2 cellular contexts compared by ENCODE assay signal in the genomic region with DNA sequence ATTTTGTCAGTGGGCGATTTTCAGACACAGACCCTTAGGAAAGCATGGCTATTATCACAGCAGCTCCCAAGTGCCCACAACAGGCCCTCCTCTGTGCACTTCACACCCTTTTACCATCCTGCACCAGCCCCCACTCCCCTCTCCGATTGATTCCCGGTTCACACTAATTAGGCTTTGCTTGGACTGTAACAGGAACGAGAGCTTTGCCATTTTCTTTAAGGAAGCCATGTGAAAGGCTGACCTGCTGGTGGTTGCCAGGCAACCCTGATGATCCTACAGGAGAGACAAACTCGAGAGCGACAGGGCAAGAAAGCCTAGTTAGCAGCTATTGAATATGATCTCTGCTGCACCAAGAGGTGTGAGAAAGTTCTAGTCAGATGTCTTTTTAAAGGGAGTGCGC.
TF ChIP-seq lines count a peak whose summit lies in the region.

No MANE protein-coding gene starts in this region.

TF ChIP-seq in K562, 482 proteins besides CTCF, POLR2A, EP300 and RAD21:
- TF ChIP-seq, protein P1, sequence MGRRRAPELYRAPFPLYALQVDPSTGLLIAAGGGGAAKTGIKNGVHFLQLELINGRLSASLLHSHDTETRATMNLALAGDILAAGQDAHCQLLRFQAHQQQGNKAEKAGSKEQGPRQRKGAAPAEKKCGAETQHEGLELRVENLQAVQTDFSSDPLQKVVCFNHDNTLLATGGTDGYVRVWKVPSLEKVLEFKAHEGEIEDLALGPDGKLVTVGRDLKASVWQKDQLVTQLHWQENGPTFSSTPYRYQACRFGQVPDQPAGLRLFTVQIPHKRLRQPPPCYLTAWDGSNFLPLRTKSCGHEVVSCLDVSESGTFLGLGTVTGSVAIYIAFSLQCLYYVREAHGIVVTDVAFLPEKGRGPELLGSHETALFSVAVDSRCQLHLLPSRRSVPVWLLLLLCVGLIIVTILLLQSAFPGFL (CRISPR knock-in tag; IDR thresholded peaks at IDR 0.05) = no peak
- TF ChIP-seq RFX1 (IDR thresholded peaks at IDR 0.05) = peak; percentile 64

TF ChIP-seq in SK-N-SH, 30 proteins besides CTCF, POLR2A, EP300 and RAD21:
- no peak for TF ChIP-seq JUND (IDR thresholded peaks at IDR 0.05)
- no peak for TF ChIP-seq CHD2 (IDR thresholded peaks at IDR 0.05; ENCODE audit: low read length, partially characterized antibody)
- TF ChIP-seq NRF1 (IDR thresholded peaks at IDR 0.05; ENCODE audit: low read depth, low read length) = no peak
- no peak for TF ChIP-seq SIN3A (IDR thresholded peaks at IDR 0.05; ENCODE audit: borderline replicate concordance, low read depth, low read length)
- TF ChIP-seq, protein P2, sequence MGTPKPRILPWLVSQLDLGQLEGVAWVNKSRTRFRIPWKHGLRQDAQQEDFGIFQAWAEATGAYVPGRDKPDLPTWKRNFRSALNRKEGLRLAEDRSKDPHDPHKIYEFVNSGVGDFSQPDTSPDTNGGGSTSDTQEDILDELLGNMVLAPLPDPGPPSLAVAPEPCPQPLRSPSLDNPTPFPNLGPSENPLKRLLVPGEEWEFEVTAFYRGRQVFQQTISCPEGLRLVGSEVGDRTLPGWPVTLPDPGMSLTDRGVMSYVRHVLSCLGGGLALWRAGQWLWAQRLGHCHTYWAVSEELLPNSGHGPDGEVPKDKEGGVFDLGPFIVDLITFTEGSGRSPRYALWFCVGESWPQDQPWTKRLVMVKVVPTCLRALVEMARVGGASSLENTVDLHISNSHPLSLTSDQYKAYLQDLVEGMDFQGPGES (IDR thresholded peaks at IDR 0.05; ENCODE audit: low read depth, low read length) = no peak
- no peak for TF ChIP-seq SMC3 (IDR thresholded peaks at IDR 0.05; ENCODE audit: low read depth, low read length)
- no peak for TF ChIP-seq YY1 (IDR thresholded peaks at IDR 0.05; ENCODE audit: low read depth)
- no peak for TF ChIP-seq MXI1 (IDR thresholded peaks at IDR 0.05; ENCODE audit: low read depth, low read length)
- TF ChIP-seq, protein P3, sequence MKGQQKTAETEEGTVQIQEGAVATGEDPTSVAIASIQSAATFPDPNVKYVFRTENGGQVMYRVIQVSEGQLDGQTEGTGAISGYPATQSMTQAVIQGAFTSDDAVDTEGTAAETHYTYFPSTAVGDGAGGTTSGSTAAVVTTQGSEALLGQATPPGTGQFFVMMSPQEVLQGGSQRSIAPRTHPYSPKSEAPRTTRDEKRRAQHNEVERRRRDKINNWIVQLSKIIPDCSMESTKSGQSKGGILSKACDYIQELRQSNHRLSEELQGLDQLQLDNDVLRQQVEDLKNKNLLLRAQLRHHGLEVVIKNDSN (IDR thresholded peaks at IDR 0.05; ENCODE audit: borderline replicate concordance, low read depth) = no peak
- no peak for TF ChIP-seq GATA2 (CRISPR knock-in tag; IDR thresholded peaks at IDR 0.05)
- TF ChIP-seq PBX3 (IDR thresholded peaks at IDR 0.05) = no peak
- TF ChIP-seq RXRA (IDR thresholded peaks at IDR 0.05; ENCODE audit: borderline replicate concordance, low read depth) = no peak
- no peak for TF ChIP-seq REST (IDR thresholded peaks at IDR 0.05; ENCODE audit: low read depth, low read length)
- no peak for TF ChIP-seq USF2 (IDR thresholded peaks at IDR 0.05; ENCODE audit: borderline replicate concordance, low read depth, low read length)
- no peak for TF ChIP-seq EZH2phosphoT487 (IDR thresholded peaks at IDR 0.05; ENCODE audit: borderline replicate concordance, low read depth)
- TF ChIP-seq, protein P4, sequence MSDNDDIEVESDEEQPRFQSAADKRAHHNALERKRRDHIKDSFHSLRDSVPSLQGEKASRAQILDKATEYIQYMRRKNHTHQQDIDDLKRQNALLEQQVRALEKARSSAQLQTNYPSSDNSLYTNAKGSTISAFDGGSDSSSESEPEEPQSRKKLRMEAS (IDR thresholded peaks at IDR 0.05; ENCODE audit: low read depth) = no peak
- TF ChIP-seq, protein P5, sequence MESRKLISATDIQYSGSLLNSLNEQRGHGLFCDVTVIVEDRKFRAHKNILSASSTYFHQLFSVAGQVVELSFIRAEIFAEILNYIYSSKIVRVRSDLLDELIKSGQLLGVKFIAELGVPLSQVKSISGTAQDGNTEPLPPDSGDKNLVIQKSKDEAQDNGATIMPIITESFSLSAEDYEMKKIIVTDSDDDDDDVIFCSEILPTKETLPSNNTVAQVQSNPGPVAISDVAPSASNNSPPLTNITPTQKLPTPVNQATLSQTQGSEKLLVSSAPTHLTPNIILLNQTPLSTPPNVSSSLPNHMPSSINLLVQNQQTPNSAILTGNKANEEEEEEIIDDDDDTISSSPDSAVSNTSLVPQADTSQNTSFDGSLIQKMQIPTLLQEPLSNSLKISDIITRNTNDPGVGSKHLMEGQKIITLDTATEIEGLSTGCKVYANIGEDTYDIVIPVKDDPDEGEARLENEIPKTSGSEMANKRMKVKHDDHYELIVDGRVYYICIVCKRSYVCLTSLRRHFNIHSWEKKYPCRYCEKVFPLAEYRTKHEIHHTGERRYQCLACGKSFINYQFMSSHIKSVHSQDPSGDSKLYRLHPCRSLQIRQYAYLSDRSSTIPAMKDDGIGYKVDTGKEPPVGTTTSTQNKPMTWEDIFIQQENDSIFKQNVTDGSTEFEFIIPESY (IDR thresholded peaks at IDR 0.05; ENCODE audit: borderline replicate concordance, low read depth) = no peak
- TF ChIP-seq FOXM1 (IDR thresholded peaks at IDR 0.05; ENCODE audit: low read depth) = no peak
- no peak for TF ChIP-seq FOSL2 (IDR thresholded peaks at IDR 0.05; ENCODE audit: borderline replicate concordance, low read depth)
- no peak for TF ChIP-seq FOXJ3 (CRISPR knock-in tag; IDR thresholded peaks at IDR 0.05)
